In genomic region chr1:233304489-233305102, GRCh38 we compare ENCODE assay signal across 9 cellular contexts. TPM values are rescaled to one million over a fixed set of nuclear protein-coding genes. Genes with fewer than 3 reads are reported as not detected.
DNase-seq lines count a peak whose midpoint lies in the region; ATAC-seq and TF ChIP-seq lines count a peak whose summit lies in the region.
"Had no signal": no experiment of that assay in that cellular context is flagged by ENCODE, and none has a peak within 500 bp of the region (broad histone marks: within the 10 kb centered on the region; RNA-seq: fewer than 3 reads in every experiment).

No MANE protein-coding gene starts in this region.

- no peak overlapping the region for H3K14ac ChIP-seq in neuronal stem cell (ENCODE audit: low read length)

- no CpG with 5 or more reads among the region's 1 CpG for WGBS in neuronal stem cell (ENCODE audit: extremely low coverage in 2 of 2, insufficient read length in 2 of 2, insufficient replicate concordance in 1 of 2), 2 donors

- H3K27me3 ChIP-seq in neuronal stem cell (ENCODE audit: control insufficient read depth in 3 of 3, insufficient read depth in 3 of 3, low read depth in 1 of 3, low read length in 3 of 3), result no peaks in the 10 kb centered on the region

- no peak for ATAC-seq in naive B cell (ENCODE audit: low read depth in 2 of 2)
- ATAC-seq in stimulated activated naive B cell treated with anti-CD40 and anti-IgM and Interleukin-4, amounts not matched to agents 10 μg/mL and 1 μg/mL and 100 μg/mL, for 72 hours (replicated peaks), result no peak

- peak overlapping the region in 1 of 6 donors; percentile 75 for H3K27ac Mint-ChIP-seq in naive B cell
- H3K27ac Mint-ChIP-seq in stimulated activated naive B cell treated with anti-CD40 and anti-IgM and Interleukin-4, amounts not matched to agents 10 μg/mL and 1 μg/mL and 100 μg/mL, for 72 hours, result no peak overlapping the region

- no peak overlapping the region for H3K4me3 Mint-ChIP-seq in naive B cell
- H3K4me3 Mint-ChIP-seq in stimulated activated naive B cell treated with anti-CD40 and anti-IgM and Interleukin-4, amounts not matched to agents 10 μg/mL and 1 μg/mL and 100 μg/mL, for 72 hours, result no peak overlapping the region

- H2BK120ac ChIP-seq in neuronal stem cell (ENCODE audit: low read depth, low read length), result no peak overlapping the region

- H3K4me1 ChIP-seq in neuronal stem cell (ENCODE audit: control insufficient read depth in 2 of 2, insufficient read depth in 1 of 2, low read depth in 1 of 2, low read length in 2 of 2), result no peaks in the 10 kb centered on the region
- H3K4me1 ChIP-seq: HAP-1 had no signal

- no peak overlapping the region for H4K8ac ChIP-seq in neuronal stem cell (ENCODE audit: low read depth, low read length)

- H2AFZ ChIP-seq in neuronal stem cell (ENCODE audit: low read length), result no peak overlapping the region

- no peaks in the 10 kb centered on the region for H3K79me1 ChIP-seq in neuronal stem cell (ENCODE audit: low read depth, low read length)

- H3K36me3 Mint-ChIP-seq in naive B cell, result no peaks in the 10 kb centered on the region
- H3K36me3 Mint-ChIP-seq in stimulated activated naive B cell treated with anti-CD40 and anti-IgM and Interleukin-4, amounts not matched to agents 10 μg/mL and 1 μg/mL and 100 μg/mL, for 72 hours, result no peaks in the 10 kb centered on the region

- no peak overlapping the region for H3K4me2 ChIP-seq in neuronal stem cell (ENCODE audit: insufficient read depth, low read length, poor library complexity, severe bottlenecking)

- no peak overlapping the region for H2BK12ac ChIP-seq in neuronal stem cell (ENCODE audit: low read length)

- H3K4ac ChIP-seq in neuronal stem cell (ENCODE audit: low read length), result no peak overlapping the region

- no peaks in the 10 kb centered on the region for H3K9me3 ChIP-seq in neuronal stem cell (replicated peaks in 1 of 2; ENCODE audit: control insufficient read depth in 2 of 2, insufficient read depth in 1 of 2, low read depth in 1 of 2, low read length in 2 of 2)

- H2AK5ac ChIP-seq in neuronal stem cell (ENCODE audit: low read depth, low read length), result no peak overlapping the region

- no peak overlapping the region for H3K27ac ChIP-seq in neuronal stem cell (replicated peaks; ENCODE audit: low read length)

- peaks cover 7 to 11% (median 8%) of the 10 kb centered on the region in 3 donors for H3K27me3 Mint-ChIP-seq in naive B cell
- peaks cover 6 to 11% of the 10 kb centered on the region in 2 donors for H3K27me3 Mint-ChIP-seq in stimulated activated naive B cell treated with anti-CD40 and anti-IgM and Interleukin-4, amounts not matched to agents 10 μg/mL and 1 μg/mL and 100 μg/mL, for 72 hours

- H3K9me3 Mint-ChIP-seq in naive B cell, result peaks cover 0 to 2% (median 0%) of the 10 kb centered on the region in 7 donors
- no peaks in the 10 kb centered on the region for H3K9me3 Mint-ChIP-seq in stimulated activated naive B cell treated with anti-CD40 and anti-IgM and Interleukin-4, amounts not matched to agents 10 μg/mL and 1 μg/mL and 100 μg/mL, for 72 hours

- DNase-seq in AML-193 (lab: John Stamatoyannopoulos, UW) (peak; percentile 67 to 68), GM20000 (ENCODE audit: low spot score) (no peak), NCI-H774 (lab: John Stamatoyannopoulos, UW) (peak; percentile 31), cardiac fibroblast (ENCODE audit: low read depth in 2 of 2) (peak; percentile 43 to 44), naive B cell (peak; percentile 32), HuH-7.5 (ENCODE audit: low spot score) (no peak), neuronal stem cell (ENCODE audit: low spot score) (no peak)
- no peak for DNase-seq in stimulated activated naive B cell treated with anti-CD40 and anti-IgM and Interleukin-4, amounts not matched to agents 10 μg/mL and 1 μg/mL and 100 μg/mL, for 72 hours

- H3K18ac ChIP-seq in neuronal stem cell (ENCODE audit: low read length), result no peak overlapping the region

- peak; percentile 72 for TF ChIP-seq CTCF in GM20000 (IDR thresholded peaks at IDR 0.05; ENCODE audit: extremely low read depth, missing control alignments)
- peak; percentile 70 for TF ChIP-seq CTCF in cardiac fibroblast (IDR thresholded peaks at IDR 0.05; ENCODE audit: low read depth, low read length)

- H3K4me1 Mint-ChIP-seq in naive B cell, result peaks cover 7 to 18% (median 12%) of the 10 kb centered on the region in 3 donors
- H3K4me1 Mint-ChIP-seq in stimulated activated naive B cell treated with anti-CD40 and anti-IgM and Interleukin-4, amounts not matched to agents 10 μg/mL and 1 μg/mL and 100 μg/mL, for 72 hours, result peaks cover 5 to 14% of the 10 kb centered on the region in 2 donors

- no peak overlapping the region for H3K9ac ChIP-seq in neuronal stem cell (ENCODE audit: low read depth, low read length, poor library complexity)

- H3K4me3 ChIP-seq in cardiac fibroblast (replicated peaks in 1 of 2; ENCODE audit: low read depth in 2 of 2, low read length in 2 of 2) (no peak overlapping the region), neuronal stem cell (ENCODE audit: low read length in 2 of 2) (no peak overlapping the region)
- H3K4me3 ChIP-seq: HAP-1 had no signal

- no peaks in the 10 kb centered on the region for H3K36me3 ChIP-seq in neuronal stem cell (replicated peaks in 1 of 2; ENCODE audit: control insufficient read depth in 2 of 2, insufficient read depth in 2 of 2, low read length in 2 of 2)
- H3K36me3 ChIP-seq: HAP-1 had no signal

- no peak overlapping the region for H2BK5ac ChIP-seq in neuronal stem cell (ENCODE audit: low read length)

- no peak overlapping the region for H4K91ac ChIP-seq in neuronal stem cell (ENCODE audit: low read depth, low read length, poor library complexity)

- H2BK15ac ChIP-seq in neuronal stem cell (ENCODE audit: low read length), result no peak overlapping the region

- H3K23ac ChIP-seq in neuronal stem cell (ENCODE audit: low read depth, low read length, poor library complexity), result no peak overlapping the region

RNA-seq across cellular contexts. Expression of gene PCNX2, which starts 9.1 kb away (rescaled TPM):
- polyA plus RNA-seq in naive B cell (ENCODE audit: low read depth in 6 of 6), result 1 to 10 TPM in 4 of 6 donors, under 1 TPM in 1, not detected in 1; 0.66 to 5.4 (median 2.4) TPM
- polyA plus RNA-seq in neuronal stem cell (2013, experiment 1 of 2), result 11.4 TPM
- 11.4 TPM for polyA plus RNA-seq in neuronal stem cell (2013, experiment 2 of 2)

RNA-seq across cellular contexts. Expression of gene MAP3K21, which starts 22.9 kb away (rescaled TPM):
- polyA plus RNA-seq in naive B cell (ENCODE audit: low read depth in 6 of 6), result 1 to 10 TPM in 2 of 6 donors, under 1 TPM in 4; 0.47 to 1.6 (median 0.94) TPM
- 2.8 TPM for polyA plus RNA-seq in neuronal stem cell (2013, experiment 1 of 2)
- 3.0 TPM for polyA plus RNA-seq in neuronal stem cell (2013, experiment 2 of 2)

Comparison
In these comparisons a context has a peak if more than half of its experiments do, and no peak if none do; other contexts are left out.
1. DNase-seq: peak in AML-193 (2 of 2), NCI-H774 (single experiment), cardiac fibroblast (2 of 2) and naive B cell (single experiment); none in GM20000 (single experiment), stimulated activated naive B cell treated with anti-CD40 and anti-IgM and Interleukin-4, amounts not matched to agents 10 μg/mL and 1 μg/mL and 100 μg/mL, for 72 hours (single experiment), HuH-7.5 (single experiment) and neuronal stem cell (single experiment).